Comparison of ENCODE assay signal across 25 cellular contexts in the genomic region with DNA sequence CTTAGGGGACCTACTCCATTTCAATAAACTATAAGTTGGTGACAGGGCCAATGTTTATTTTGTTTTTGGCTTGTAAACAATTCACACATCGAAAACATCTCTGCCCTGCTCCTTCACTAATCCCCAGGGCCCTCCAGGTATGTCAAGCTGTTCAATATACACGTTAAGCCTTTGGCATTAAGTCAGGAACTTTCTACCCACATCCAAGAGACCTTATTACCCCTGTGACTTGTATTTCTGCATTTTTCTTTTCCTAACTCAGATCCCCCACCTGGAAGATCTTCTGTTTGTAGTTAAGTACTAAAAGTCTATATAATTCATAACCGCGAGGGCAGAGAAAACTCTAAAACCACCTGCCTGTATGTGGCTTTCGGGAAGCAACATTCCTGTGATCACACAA.
A peak's percentile ranks its signal among the peaks of the same experiment; 100 is the strongest.
DNase-seq lines count a peak whose midpoint lies in the region; ATAC-seq and TF ChIP-seq lines count a peak whose summit lies in the region.
"Had no signal": no experiment of that assay in that cellular context is flagged by ENCODE, and none has a peak within 500 bp of the region (broad histone marks: within the 10 kb centered on the region; RNA-seq: fewer than 3 reads in every experiment).

No MANE protein-coding gene starts in this region.

- WGBS in trophoblast cell (ENCODE audit: extremely low coverage, insufficient coverage, insufficient read length), result no CpG with 5 or more reads among the region's 5 CpGs
- 28 to 30% methylated on average over 5 of the region's 5 CpGs for WGBS in thyroid gland, 2 donors

- no peak overlapping the region for H3K18ac ChIP-seq in trophoblast cell (ENCODE audit: low read length)

- no peak overlapping the region for H2BK12ac ChIP-seq in trophoblast cell (ENCODE audit: low read length)

- H3K27me3 ChIP-seq in trophoblast cell (ENCODE audit: insufficient read depth, low read length), result no peaks in the 10 kb centered on the region
- H3K27me3 ChIP-seq in thyroid gland, result no peaks in the 10 kb centered on the region
- H3K27me3 ChIP-seq: BLaER1 had no signal

- H3K27ac ChIP-seq in trophoblast cell (ENCODE audit: low read depth, low read length) (no peak overlapping the region), thyroid gland (peak overlapping the region; percentile 23 to 64 (median 50))
- H3K27ac ChIP-seq: BLaER1 had no signal

- TF ChIP-seq POLR2A in thyroid gland (IDR thresholded peaks at IDR 0.05) (no peak), GM18505 (IDR thresholded peaks at IDR 0.05; ENCODE audit: borderline replicate concordance, extremely low read depth, insufficient read depth, insufficient read length) (no peak)

- no peak overlapping the region for H4K8ac ChIP-seq in trophoblast cell (ENCODE audit: low read depth, low read length)

- peaks cover 5% of the 10 kb centered on the region for H3K9me3 Mint-ChIP-seq in mesothelial cell of epicardium
- H3K9me3 Mint-ChIP-seq: CD4-positive, alpha-beta memory T cell; CD8-positive, alpha-beta memory T cell had no signal

- H3K27ac Mint-ChIP-seq in mesothelial cell of epicardium, result peak overlapping the region; percentile 18
- H3K27ac Mint-ChIP-seq: CD14-positive monocyte; CD4-positive, alpha-beta memory T cell; CD4-positive, CD25-positive, alpha-beta regulatory T cell; CD8-positive, alpha-beta memory T cell had no signal

- H4K91ac ChIP-seq in trophoblast cell (ENCODE audit: low read depth, low read length), result no peak overlapping the region

- ATAC-seq in HG03342 (IDR thresholded peaks at IDR 0.05; ENCODE audit: unreplicated experiment) (no peak), GM18505 (IDR thresholded peaks at IDR 0.05; ENCODE audit: unreplicated experiment) (no peak), HG02798 (IDR thresholded peaks at IDR 0.05; ENCODE audit: poor library complexity, unreplicated experiment) (no peak)
- ATAC-seq: GM12878 had no signal

- no peak overlapping the region for H3K4ac ChIP-seq in trophoblast cell (ENCODE audit: low read depth, low read length)

- H3K4me1 Mint-ChIP-seq in mesothelial cell of epicardium, result peaks cover 8% of the 10 kb centered on the region
- H3K4me1 Mint-ChIP-seq: CD14-positive monocyte; CD4-positive, alpha-beta memory T cell; CD4-positive, CD25-positive, alpha-beta regulatory T cell; CD8-positive, alpha-beta memory T cell had no signal

- intact Hi-C loops in thyroid gland (cut with DNase I), result no loop called here

- H3K4me3 ChIP-seq in trophoblast cell (ENCODE audit: low read depth, low read length), result no peak overlapping the region
- no peak overlapping the region for H3K4me3 ChIP-seq in thyroid gland (replicated peaks in 1 of 3)
- H3K4me3 ChIP-seq: BLaER1, GM12878 had no signal

- DNase-seq in kidney tubule cell (ENCODE audit: low spot score), result peak; percentile 25
- DNase-seq in mesothelial cell of epicardium (ENCODE audit: low spot score in 2 of 2, unreplicated experiment in 2 of 2), result no peak
- peak; percentile 54 to 93 for DNase-seq in trophoblast cell
- peak; percentile 5 to 6 for DNase-seq in thyroid gland
- DNase-seq in activated CD8-positive, alpha-beta memory T cell treated with anti-CD3 and anti-CD28 coated beads, Interleukin-2, amount 50 U/mL, for 48 hours, result no peak
- DNase-seq: 8988T; ACHN; BE2C; C1 segment of cervical spinal cord; CD4-positive, alpha-beta memory T cell; CD4-positive, CD25-positive, alpha-beta regulatory T cell; CD8-positive, alpha-beta memory T cell; COR-L47; DMS 273 treated with DMSO at 0.1 percent for 48 hours; DMS153; DMS79; DND-41; EL; GDM1 had no signal

- H3K9me3 ChIP-seq in trophoblast cell (ENCODE audit: insufficient read depth, low read depth, low read length) (no peaks in the 10 kb centered on the region), thyroid gland (no peaks in the 10 kb centered on the region)
- H3K9me3 ChIP-seq: BE2C, BLaER1 had no signal

- H3K4me2 ChIP-seq in trophoblast cell (ENCODE audit: low read length), result no peak overlapping the region
- H3K4me2 ChIP-seq: BLaER1 had no signal

- no peak overlapping the region for H3K9ac ChIP-seq in trophoblast cell (ENCODE audit: low read length)
- H3K9ac ChIP-seq: BLaER1 had no signal

- H3K27me3 Mint-ChIP-seq in mesothelial cell of epicardium (ENCODE audit: low read depth), result no peaks in the 10 kb centered on the region

- no peak overlapping the region for H2AK5ac ChIP-seq in trophoblast cell (ENCODE audit: low read length)

- H3K4me1 ChIP-seq in trophoblast cell (ENCODE audit: control insufficient read depth in 1 of 2, insufficient read depth in 2 of 2, low read length in 2 of 2), result no peaks in the 10 kb centered on the region
- no peaks in the 10 kb centered on the region for H3K4me1 ChIP-seq in thyroid gland
- H3K4me1 ChIP-seq: BE2C, BLaER1 had no signal

- H3K23ac ChIP-seq in trophoblast cell (ENCODE audit: low read length), result no peak overlapping the region

- H4K12ac ChIP-seq in trophoblast cell (ENCODE audit: low read depth, low read length), result no peak overlapping the region

- H3K4me3 Mint-ChIP-seq in mesothelial cell of epicardium, result no peak overlapping the region
- H3K4me3 Mint-ChIP-seq: CD14-positive monocyte; CD4-positive, alpha-beta memory T cell; CD4-positive, CD25-positive, alpha-beta regulatory T cell; CD8-positive, alpha-beta memory T cell had no signal

- H2BK120ac ChIP-seq in trophoblast cell (ENCODE audit: insufficient read depth, low read length, poor library complexity), result no peak overlapping the region

- no peak overlapping the region for H2BK5ac ChIP-seq in trophoblast cell (ENCODE audit: low read depth, low read length, poor library complexity)

- TF ChIP-seq CTCF in mesothelial cell of epicardium (IDR thresholded peaks at IDR 0.05; ENCODE audit: unreplicated experiment) (no peak), thyroid gland (IDR thresholded peaks at IDR 0.05) (no peak)

- H3K79me1 ChIP-seq in trophoblast cell (ENCODE audit: low read length), result no peaks in the 10 kb centered on the region

- no peaks in the 10 kb centered on the region for H3K36me3 ChIP-seq in trophoblast cell (ENCODE audit: control insufficient read depth in 1 of 2, insufficient read depth in 2 of 2, low read length in 2 of 2)
- no peaks in the 10 kb centered on the region for H3K36me3 ChIP-seq in thyroid gland
- H3K36me3 ChIP-seq: BE2C, BLaER1 had no signal

- H3K79me2 ChIP-seq in trophoblast cell (ENCODE audit: control insufficient read depth, insufficient read depth, low read length, poor library complexity), result no peaks in the 10 kb centered on the region

- H2AFZ ChIP-seq in trophoblast cell (ENCODE audit: insufficient read depth, low read length, poor library complexity), result no peak overlapping the region

- no peaks in the 10 kb centered on the region for H3K36me3 Mint-ChIP-seq in mesothelial cell of epicardium
- H3K36me3 Mint-ChIP-seq: CD14-positive monocyte; CD4-positive, alpha-beta memory T cell; CD4-positive, CD25-positive, alpha-beta regulatory T cell had no signal

- no peak overlapping the region for H3K14ac ChIP-seq in trophoblast cell (ENCODE audit: low read length)

Comparison
In these comparisons a context has a peak if more than half of its experiments do, and no peak if none do; other contexts are left out.
1. DNase-seq: peak in kidney tubule cell (single experiment), trophoblast cell (2 of 2) and thyroid gland (2 of 2); none in mesothelial cell of epicardium (0 of 2) and activated CD8-positive, alpha-beta memory T cell treated with anti-CD3 and anti-CD28 coated beads, Interleukin-2, amount 50 U/mL, for 48 hours (single experiment).